24 cellular contexts compared by ENCODE assay signal in the genomic region with DNA sequence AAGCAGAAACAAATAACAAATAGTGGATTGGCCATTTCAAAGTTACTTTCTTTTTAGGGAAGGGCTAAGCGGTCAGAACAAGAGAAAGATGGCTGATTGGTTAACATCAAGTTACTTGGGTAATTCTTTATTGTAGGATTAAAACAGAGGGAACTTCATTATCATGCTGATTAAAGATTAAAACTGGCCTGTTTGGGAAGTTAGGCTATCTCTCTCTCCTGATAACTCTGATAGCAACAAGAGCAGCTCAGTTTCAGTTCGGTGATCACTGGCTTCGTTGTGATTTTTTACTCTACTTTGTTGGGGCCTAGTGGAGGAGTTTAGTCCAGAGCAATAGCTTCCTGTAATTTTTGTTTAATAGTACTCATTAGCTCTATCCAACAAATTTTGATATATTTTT. TPM values are rescaled to one million over a fixed set of nuclear protein-coding genes. Genes with fewer than 3 reads are reported as not detected.
DNase-seq lines count a peak whose midpoint lies in the region; TF ChIP-seq lines count a peak whose summit lies in the region.
"Had no signal": no experiment of that assay in that cellular context is flagged by ENCODE, and none has a peak within 500 bp of the region (broad histone marks: within the 10 kb centered on the region; RNA-seq: fewer than 3 reads in every experiment).

No MANE protein-coding gene starts in this region.

- CTCF ChIA-PET in PC-9 (lab: Charles Lee) = no interaction called here
- CTCF ChIA-PET in activated naive CD4-positive, alpha-beta T cell treated with anti-CD3 and anti-CD28 coated beads, Interleukin-2, amount 10 ng/mL, durations not matched to agents 7 days and 5 days (lab: Charles Lee) = no interaction called here

- H3K36me3 ChIP-seq in HUES48 (ENCODE audit: control insufficient read depth, insufficient read depth, low read length) (no peaks in the 10 kb centered on the region), PC-9 (ENCODE audit: low read depth) (no peaks in the 10 kb centered on the region), sigmoid colon (no peaks in the 10 kb centered on the region)
- H3K36me3 ChIP-seq: BLaER1 treated with 17β-estradiol and CSF1 and Interleukin-3, amounts not matched to agents 10 nM and 100 nM; SJSA1 had no signal

- H3K36me3 Mint-ChIP-seq in nephron (ENCODE audit: low read depth) = no peaks in the 10 kb centered on the region
- H3K36me3 Mint-ChIP-seq in activated naive CD4-positive, alpha-beta T cell treated with anti-CD3 and anti-CD28 coated beads, Interleukin-2, amount 10 ng/mL, durations not matched to agents 7 days and 5 days = no peaks in the 10 kb centered on the region

- intact Hi-C loops in PC-9 (cut with micrococcal nuclease; ENCODE audit: unreplicated experiment) = no loop called here
- intact Hi-C loops in sigmoid colon (cut with DNase I) = no loop called here

- 0 out of 2 replicates have a peak overlapping the region, but pooled peaks have one; percentile 28 for H2AFZ ChIP-seq in PC-9
- H2AFZ ChIP-seq: GM23248 had no signal

- H3K79me2 ChIP-seq in PC-9 (ENCODE audit: low read depth) = no peaks in the 10 kb centered on the region

- peak overlapping the region; percentile 2 for H3K27ac ChIP-seq in HUES48 (ENCODE audit: low read depth, low read length)
- H3K27ac ChIP-seq in PC-9 = no peak overlapping the region
- H3K27ac ChIP-seq in sigmoid colon = no peak overlapping the region
- H3K27ac ChIP-seq: BLaER1 treated with 17β-estradiol and CSF1 and Interleukin-3, amounts not matched to agents 10 nM and 100 nM; GM23248; SJSA1 had no signal

- no peak overlapping the region for H3K4me2 ChIP-seq in PC-9
- H3K4me2 ChIP-seq: BLaER1 treated with 17β-estradiol and CSF1 and Interleukin-3, amounts not matched to agents 10 nM and 100 nM had no signal

- peaks cover 2% of the 10 kb centered on the region for H3K9me3 Mint-ChIP-seq in nephron
- H3K9me3 Mint-ChIP-seq in activated naive CD4-positive, alpha-beta T cell treated with anti-CD3 and anti-CD28 coated beads, Interleukin-2, amount 10 ng/mL, durations not matched to agents 7 days and 5 days = no peaks in the 10 kb centered on the region
- H3K9me3 Mint-ChIP-seq: CD4-positive, alpha-beta T cell had no signal

- H3F3A ChIP-seq in PC-9 (ENCODE audit: insufficient read depth, low read depth) = no peaks in the 10 kb centered on the region

- H3K4me1 Mint-ChIP-seq in nephron = peaks cover 4% of the 10 kb centered on the region
- no peaks in the 10 kb centered on the region for H3K4me1 Mint-ChIP-seq in activated naive CD4-positive, alpha-beta T cell treated with anti-CD3 and anti-CD28 coated beads, Interleukin-2, amount 10 ng/mL, durations not matched to agents 7 days and 5 days

- no peak for DNase-seq in GM12865 (ENCODE audit: low read depth)
- DNase-seq in PC-9 = no peak
- DNase-seq in sigmoid colon = no peak
- no peak for DNase-seq in activated CD4-positive, alpha-beta T cell treated with anti-CD3 and anti-CD28 coated beads, Interleukin-2, amount 50 U/mL, for 4 hours
- no peak for DNase-seq in activated naive CD4-positive, alpha-beta T cell treated with anti-CD3 and anti-CD28 coated beads, Interleukin-2, amount 10 ng/mL, durations not matched to agents 7 days and 5 days
- DNase-seq: AML-193; CD4-positive, alpha-beta T cell; GM23248; H7; Kasumi-1; MV-4-11; NCI-H1105 treated with DMSO at 0.1 percent for 48 hours; NCI-H146; NCI-H1930; NCI-H446; NCI-H524 treated with DMSO at 0.1 percent for 48 hours; NCI-H774; NK-92 treated with Interleukin-12 subunit alpha and Interleukin-12 subunit beta, amount 100 ng/mL, for 24 hours; Right ventricle myocardium superior; RPMI8226 had no signal

- TF ChIP-seq CTCF in GM12865 (IDR thresholded peaks at IDR 0.05; ENCODE audit: insufficient read depth, low read depth, low read length, missing control alignments) (no peak), PC-9 (conservative IDR thresholded peaks at IDR 0.05) (no peak), nephron (IDR thresholded peaks at IDR 0.05; ENCODE audit: unreplicated experiment in 3 of 3) (no peak), sigmoid colon (IDR thresholded peaks at IDR 0.05) (no peak)

- POLR2A ChIA-PET in PC-9 (lab: Charles Lee; ENCODE audit: unreplicated experiment) = no interaction called here

- 93 to 94% methylated on average over 3 of the region's 3 CpGs for WGBS in sigmoid colon, 2 donors

- no peaks in the 10 kb centered on the region for H4K20me1 ChIP-seq in PC-9 (ENCODE audit: insufficient read depth)
- H4K20me1 ChIP-seq: BLaER1 treated with 17β-estradiol and CSF1 and Interleukin-3, amounts not matched to agents 10 nM and 100 nM had no signal

- no TSS peak for BruUV-seq in PC-9 (replicated peaks; lab: Mats Ljungman, UMichigan)

- H3K4me3 Mint-ChIP-seq in nephron = no peak overlapping the region
- no peak overlapping the region for H3K4me3 Mint-ChIP-seq in activated naive CD4-positive, alpha-beta T cell treated with anti-CD3 and anti-CD28 coated beads, Interleukin-2, amount 10 ng/mL, durations not matched to agents 7 days and 5 days
- H3K4me3 Mint-ChIP-seq: CD4-positive, alpha-beta T cell had no signal

- H3K4me3 ChIP-seq in GM12865 (ENCODE audit: low read depth, low read length) (peak overlapping the region; percentile 19; the same call in 1 of the 2 replicates), HUES48 (ENCODE audit: low read depth, low read length) (no peak overlapping the region), PC-9 (no peak overlapping the region), sigmoid colon (no peak overlapping the region)
- H3K4me3 ChIP-seq: BLaER1 treated with 17β-estradiol and CSF1 and Interleukin-3, amounts not matched to agents 10 nM and 100 nM; GM23248; SJSA1 had no signal

- TF ChIP-seq POLR2A in sigmoid colon (IDR thresholded peaks at IDR 0.05) = no peak

- H3K27ac Mint-ChIP-seq in nephron = peak overlapping the region in 2 of 3 experiments; percentile 9 to 33
- no peak overlapping the region for H3K27ac Mint-ChIP-seq in activated naive CD4-positive, alpha-beta T cell treated with anti-CD3 and anti-CD28 coated beads, Interleukin-2, amount 10 ng/mL, durations not matched to agents 7 days and 5 days
- H3K27ac Mint-ChIP-seq: CD4-positive, alpha-beta T cell had no signal

- H3K4me1 ChIP-seq in HUES48 (ENCODE audit: control insufficient read depth, insufficient read depth, low read length) (peaks cover 24% of the 10 kb centered on the region), PC-9 (replicated peaks; ENCODE audit: insufficient read depth) (no peaks in the 10 kb centered on the region), sigmoid colon (no peaks in the 10 kb centered on the region)
- H3K4me1 ChIP-seq: BLaER1 treated with 17β-estradiol and CSF1 and Interleukin-3, amounts not matched to agents 10 nM and 100 nM; SJSA1 had no signal

- no peaks in the 10 kb centered on the region for H3K9me3 ChIP-seq in HUES48 (ENCODE audit: control insufficient read depth, insufficient read depth, low read length)
- H3K9me3 ChIP-seq in PC-9 (ENCODE audit: insufficient read depth, low read depth) = no peaks in the 10 kb centered on the region
- H3K9me3 ChIP-seq in sigmoid colon = no peaks in the 10 kb centered on the region
- H3K9me3 ChIP-seq: SJSA1 had no signal

- H3K9me2 ChIP-seq in PC-9 (ENCODE audit: insufficient read depth) = no peaks in the 10 kb centered on the region

- H3K9ac ChIP-seq in HUES48 (ENCODE audit: low read depth, low read length) = no peak overlapping the region
- H3K9ac ChIP-seq: BLaER1 treated with 17β-estradiol and CSF1 and Interleukin-3, amounts not matched to agents 10 nM and 100 nM; GM23248 had no signal

- TF ChIP-seq EP300 in sigmoid colon (IDR thresholded peaks at IDR 0.05) = no peak

- H3K27me3 ChIP-seq in HUES48 (ENCODE audit: control insufficient read depth, insufficient read depth, low read length) = no peaks in the 10 kb centered on the region
- H3K27me3 ChIP-seq in PC-9 (ENCODE audit: insufficient read depth, low read depth) = no peaks in the 10 kb centered on the region
- H3K27me3 ChIP-seq in sigmoid colon = no peaks in the 10 kb centered on the region
- H3K27me3 ChIP-seq: BLaER1 treated with 17β-estradiol and CSF1 and Interleukin-3, amounts not matched to agents 10 nM and 100 nM; SJSA1 had no signal

- peaks cover 4% of the 10 kb centered on the region for H3K27me3 Mint-ChIP-seq in nephron (ENCODE audit: low read depth)
- no peaks in the 10 kb centered on the region for H3K27me3 Mint-ChIP-seq in activated naive CD4-positive, alpha-beta T cell treated with anti-CD3 and anti-CD28 coated beads, Interleukin-2, amount 10 ng/mL, durations not matched to agents 7 days and 5 days

RNA-seq across cellular contexts. Expression of gene COP1, which starts 20.5 kb away (rescaled TPM):
- total RNA-seq in PC-9 (2021) (36.0 and 38.0 TPM in 2 replicates), sigmoid colon (10 to 100 TPM; 46.4 to 64.5 (median 55.6) TPM)
- 10 to 100 TPM; 33.9 to 60.1 (median 55.9) TPM for polyA plus RNA-seq in sigmoid colon
